Comparison of ENCODE assay signal across 14 cellular contexts in the genomic region with DNA sequence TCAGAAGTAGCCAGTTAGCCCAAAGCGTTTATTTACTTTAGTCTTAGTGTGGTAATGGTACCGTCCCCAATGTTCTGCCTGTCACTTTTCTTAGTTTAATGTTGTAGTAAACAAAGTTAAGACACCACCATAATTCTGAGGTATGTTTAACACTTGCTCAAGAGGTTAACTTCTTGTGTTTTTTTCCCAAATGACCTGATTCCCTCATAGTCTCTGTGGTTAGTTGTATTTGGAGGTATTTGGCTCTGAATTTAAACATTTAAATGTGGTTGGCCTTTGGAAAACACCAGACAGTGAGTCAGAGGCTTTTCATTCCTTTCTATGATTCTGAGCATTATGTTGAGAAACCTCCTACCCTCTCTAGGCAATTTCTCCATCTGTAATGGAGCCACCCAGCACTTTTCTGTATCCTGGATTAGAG. TPM values are rescaled to one million over a fixed set of nuclear protein-coding genes. Genes with fewer than 3 reads are reported as not detected.
DNase-seq lines count a peak whose midpoint lies in the region; ATAC-seq, FAIRE-seq and TF ChIP-seq lines count a peak whose summit lies in the region.
"Had no signal": no experiment of that assay in that cellular context is flagged by ENCODE, and none has a peak within 500 bp of the region (broad histone marks: within the 10 kb centered on the region; RNA-seq: fewer than 3 reads in every experiment).

No MANE protein-coding gene starts in this region.

- no peak for TF ChIP-seq CTCF in astrocyte (IDR thresholded peaks at IDR 0.05; ENCODE audit: insufficient read depth, low read depth, low read length)
- no peak for TF ChIP-seq CTCF in vagina (IDR thresholded peaks at IDR 0.05)
- no peak for TF ChIP-seq CTCF in CD14-positive monocyte (IDR thresholded peaks at IDR 0.05)

- DNase-seq in Right ventricle myocardium inferior (ENCODE audit: missing footprints) (no peak), cardiac septum (ENCODE audit: low spot score) (no peak), astrocyte (ENCODE audit: low read depth) (peak; percentile 97), hepatic stellate cell (ENCODE audit: low spot score) (peak; percentile 64), vagina (ENCODE audit: extremely low spot score in 2 of 2) (no peak), CD14-positive monocyte (ENCODE audit: low spot score) (no peak)
- DNase-seq in activated CD4-positive, alpha-beta T cell treated with anti-CD3 and anti-CD28 coated beads, Interleukin-2, amount 10 ng/mL, durations not matched to agents 7 days and 5 days: no peak
- DNase-seq: activated CD4-positive, CD25-positive, alpha-beta regulatory T cell; BE2C; NCI-H1092 treated with DMSO at 0.1 percent for 48 hours; upper lobe of left lung had no signal

- H3K4me3 ChIP-seq in astrocyte (ENCODE audit: insufficient read depth, low read depth, low read length) (no peak overlapping the region), vagina (no peak overlapping the region)
- H3K4me3 ChIP-seq: GM12878, neural progenitor cell, upper lobe of left lung had no signal

- no peaks in the 10 kb centered on the region for H3K36me3 ChIP-seq in astrocyte (ENCODE audit: insufficient read depth, low read length)
- H3K36me3 ChIP-seq in vagina: no peaks in the 10 kb centered on the region
- H3K36me3 ChIP-seq: BE2C, neural progenitor cell, upper lobe of left lung had no signal

- no peaks in the 10 kb centered on the region for H4K20me1 ChIP-seq in astrocyte (ENCODE audit: insufficient read depth, low read length)

- intact Hi-C loops in Right ventricle myocardium inferior (cut with DNase I): no loop called here
- intact Hi-C loops in cardiac septum (cut with DNase I): no loop called here
- intact Hi-C loops in vagina (cut with DNase I): no loop called here
- intact Hi-C loops in CD14-positive monocyte (cut with micrococcal nuclease): no loop called here

- ATAC-seq in Right ventricle myocardium inferior: peak; percentile 48
- ATAC-seq in GM21515 (IDR thresholded peaks at IDR 0.05; ENCODE audit: unreplicated experiment): no peak
- ATAC-seq: GM12878 had no signal

- H2AFZ ChIP-seq in astrocyte (ENCODE audit: low read depth, low read length): no peak overlapping the region
- H2AFZ ChIP-seq: neural progenitor cell had no signal

- H3K27ac ChIP-seq in astrocyte (ENCODE audit: low read depth, low read length): peak overlapping the region; percentile 78
- peak overlapping the region; percentile 49 for H3K27ac ChIP-seq in vagina
- H3K27ac ChIP-seq: neural progenitor cell, upper lobe of left lung had no signal

- no peak overlapping the region for H3K4me3 Mint-ChIP-seq in astrocyte (ENCODE audit: unreplicated experiment)
- H3K4me3 Mint-ChIP-seq in activated CD4-positive, alpha-beta T cell treated with anti-CD3 and anti-CD28 coated beads, Interleukin-2, amount 10 ng/mL, durations not matched to agents 7 days and 5 days: no peak overlapping the region
- no peak overlapping the region for H3K4me3 Mint-ChIP-seq in CD14-positive monocyte
- H3K4me3 Mint-ChIP-seq: neural progenitor cell had no signal

- no peaks in the 10 kb centered on the region for H3K9me3 ChIP-seq in astrocyte (ENCODE audit: insufficient read depth, low read depth, low read length)
- no peaks in the 10 kb centered on the region for H3K9me3 ChIP-seq in vagina
- H3K9me3 ChIP-seq: BE2C, upper lobe of left lung had no signal

- H3K36me3 Mint-ChIP-seq in astrocyte (ENCODE audit: low read depth, unreplicated experiment) (no peaks in the 10 kb centered on the region), CD14-positive monocyte (no peaks in the 10 kb centered on the region)
- no peaks in the 10 kb centered on the region for H3K36me3 Mint-ChIP-seq in activated CD4-positive, alpha-beta T cell treated with anti-CD3 and anti-CD28 coated beads, Interleukin-2, amount 10 ng/mL, durations not matched to agents 7 days and 5 days (ENCODE audit: low read depth)
- H3K36me3 Mint-ChIP-seq: neural progenitor cell had no signal

- no peaks in the 10 kb centered on the region for H3K27me3 Mint-ChIP-seq in astrocyte (ENCODE audit: low read depth, unreplicated experiment)
- H3K27me3 Mint-ChIP-seq in activated CD4-positive, alpha-beta T cell treated with anti-CD3 and anti-CD28 coated beads, Interleukin-2, amount 10 ng/mL, durations not matched to agents 7 days and 5 days: peaks cover 1% of the 10 kb centered on the region
- peaks cover 0 to 5% (median 0%) of the 10 kb centered on the region in 3 donors for H3K27me3 Mint-ChIP-seq in CD14-positive monocyte (ENCODE audit: low read depth in 3 of 3)

- H3K27me3 ChIP-seq in astrocyte (ENCODE audit: insufficient read depth, low read length): peaks cover 4% of the 10 kb centered on the region
- no peaks in the 10 kb centered on the region for H3K27me3 ChIP-seq in vagina
- H3K27me3 ChIP-seq: BE2C, neural progenitor cell, upper lobe of left lung had no signal

- H3K27ac Mint-ChIP-seq in astrocyte (ENCODE audit: unreplicated experiment) (peak overlapping the region; percentile 91), CD14-positive monocyte (no peak overlapping the region)
- H3K27ac Mint-ChIP-seq in activated CD4-positive, alpha-beta T cell treated with anti-CD3 and anti-CD28 coated beads, Interleukin-2, amount 10 ng/mL, durations not matched to agents 7 days and 5 days: no peak overlapping the region
- H3K27ac Mint-ChIP-seq: neural progenitor cell had no signal

- peaks cover 28% of the 10 kb centered on the region for H3K4me1 ChIP-seq in astrocyte (ENCODE audit: insufficient read depth, low read length)
- H3K4me1 ChIP-seq in vagina: peaks cover 13% of the 10 kb centered on the region
- H3K4me1 ChIP-seq: BE2C, neural progenitor cell, upper lobe of left lung had no signal

- no peaks in the 10 kb centered on the region for H3K79me2 ChIP-seq in astrocyte (ENCODE audit: insufficient read depth, low read length)

- H3K4me2 ChIP-seq in astrocyte (ENCODE audit: low read length): peak overlapping the region; percentile 60
- H3K4me2 ChIP-seq: neural progenitor cell had no signal

- H3K4me1 Mint-ChIP-seq in astrocyte (ENCODE audit: low read depth, unreplicated experiment): peaks cover 55% of the 10 kb centered on the region
- no peaks in the 10 kb centered on the region for H3K4me1 Mint-ChIP-seq in activated CD4-positive, alpha-beta T cell treated with anti-CD3 and anti-CD28 coated beads, Interleukin-2, amount 10 ng/mL, durations not matched to agents 7 days and 5 days
- H3K4me1 Mint-ChIP-seq in CD14-positive monocyte: no peaks in the 10 kb centered on the region
- H3K4me1 Mint-ChIP-seq: neural progenitor cell had no signal

- FAIRE-seq in astrocyte (lab: Jason Lieb, UNC): peak; percentile 97
- FAIRE-seq: GM12878 had no signal

- peak overlapping the region; percentile 37 for H3K9ac ChIP-seq in astrocyte (ENCODE audit: low read length)
- H3K9ac ChIP-seq: neural progenitor cell had no signal

- no peak for TF ChIP-seq POLR2A in vagina (IDR thresholded peaks at IDR 0.05)

- CTCF ChIA-PET in activated CD4-positive, alpha-beta T cell treated with anti-CD3 and anti-CD28 coated beads, Interleukin-2, amount 10 ng/mL, durations not matched to agents 7 days and 5 days (lab: Charles Lee): interaction anchor here (1.1 kb wide), 1 partner anchor 14 kb away, joined by 3 read pairs; no protein-coding TSS in a partner anchor

- H3K9me3 Mint-ChIP-seq in astrocyte (ENCODE audit: unreplicated experiment): no peaks in the 10 kb centered on the region
- H3K9me3 Mint-ChIP-seq in activated CD4-positive, alpha-beta T cell treated with anti-CD3 and anti-CD28 coated beads, Interleukin-2, amount 10 ng/mL, durations not matched to agents 7 days and 5 days: no peaks in the 10 kb centered on the region
- H3K9me3 Mint-ChIP-seq in CD14-positive monocyte: no peaks in the 10 kb centered on the region
- H3K9me3 Mint-ChIP-seq: neural progenitor cell had no signal

- POLR2A ChIA-PET in activated CD4-positive, alpha-beta T cell treated with anti-CD3 and anti-CD28 coated beads, Interleukin-2, amount 10 ng/mL, durations not matched to agents 7 days and 5 days (lab: Charles Lee): no interaction called here

RNA-seq across cellular contexts. Expression of gene CXCL1, which starts 47.9 kb away (rescaled TPM):
- total RNA-seq in Right ventricle myocardium inferior: 1.3 TPM
- 0.86 TPM for total RNA-seq in cardiac septum
- total RNA-seq in astrocyte: 8.5 and 11.4 TPM in 2 replicates
- 26.3 TPM for total RNA-seq in vagina
- total RNA-seq in activated CD4-positive, alpha-beta T cell treated with anti-CD3 and anti-CD28 coated beads, Interleukin-2, amount 10 ng/mL, durations not matched to agents 7 days and 5 days: not detected
- polyA plus RNA-seq in CD14-positive monocyte: 1 to 10 TPM; 1.7 to 4.4 TPM
- total RNA-seq: GM12878 had no signal
- polyA plus RNA-seq: GM12878 had no signal

Comparison
In these comparisons a context has a peak if more than half of its experiments do, and no peak if none do; other contexts are left out.
1. DNase-seq: peak in astrocyte (single experiment) and hepatic stellate cell (single experiment); none in Right ventricle myocardium inferior (single experiment), cardiac septum (single experiment), vagina (0 of 2), activated CD4-positive, alpha-beta T cell treated with anti-CD3 and anti-CD28 coated beads, Interleukin-2, amount 10 ng/mL, durations not matched to agents 7 days and 5 days (single experiment) and CD14-positive monocyte (single experiment).